Comparison of ENCODE assay signal across 1 cellular context in genomic region chr1:153977250-153978240, GRCh38.
TF ChIP-seq lines count a peak whose summit lies in the region.

TSS of gene JTB (minus strand) at chr1:153977674. CDS start at chr1:153977252, 422 bp downstream.

TF ChIP-seq in HepG2, 621 proteins besides CTCF, POLR2A, EP300 and RAD21 (continued from another document and continues in another):
- TF ChIP-seq HNF4A (CRISPR knock-in tag; IDR thresholded peaks at IDR 0.05) (peak; percentile 10; the same call in 1 of the 2 replicates), SIN3A (IDR thresholded peaks at IDR 0.05; ENCODE audit: borderline replicate concordance, low read depth, low read length) (peak; percentile 66; the same call in 1 of the 2 replicates), TERF1 (CRISPR knock-in tag; IDR thresholded peaks at IDR 0.05) (no peak), SP5 (CRISPR knock-in tag; IDR thresholded peaks at IDR 0.05; ENCODE audit: borderline replicate concordance, low read depth) (no peak), BORCS8-MEF2B (CRISPR knock-in tag; IDR thresholded peaks at IDR 0.05) (peak; percentile 73; the same call in 1 of the 2 replicates), ZBTB3 (CRISPR knock-in tag; IDR thresholded peaks at IDR 0.05; ENCODE audit: borderline replicate concordance, low read depth) (0 out of 2 replicates have a peak, but pooled peaks have one; percentile 41), ZBTB8A (CRISPR knock-in tag; IDR thresholded peaks at IDR 0.05; ENCODE audit: borderline replicate concordance, low read depth) (no peak), ARNT2 (CRISPR knock-in tag; IDR thresholded peaks at IDR 0.05; ENCODE audit: low read depth) (peak; percentile 65; the same call in 1 of the 2 replicates), ZKSCAN1 (IDR thresholded peaks at IDR 0.05; ENCODE audit: low read length) (no peak), AHR (CRISPR knock-in tag; IDR thresholded peaks at IDR 0.05) (no peak), ZNF263 (CRISPR knock-in tag; IDR thresholded peaks at IDR 0.05) (0 out of 2 replicates have a peak, but pooled peaks have one; percentile 23), POGK (CRISPR knock-in tag; conservative IDR thresholded peaks at IDR 0.05) (peak; percentile 87), THAP9 (CRISPR knock-in tag; IDR thresholded peaks at IDR 0.05; ENCODE audit: borderline replicate concordance) (peak; percentile 59; the same call in 1 of the 2 replicates), ZNF282 (IDR thresholded peaks at IDR 0.05; ENCODE audit: partially characterized antibody) (no peak), SPEN (CRISPR knock-in tag; IDR thresholded peaks at IDR 0.05; ENCODE audit: low read depth) (peak; percentile 65), SAFB2 (CRISPR knock-in tag; IDR thresholded peaks at IDR 0.05; ENCODE audit: borderline replicate concordance, low read depth) (peak; percentile 91; the same call in 1 of the 2 replicates), ONECUT2 (CRISPR knock-in tag; IDR thresholded peaks at IDR 0.05) (peak; percentile 99), SOX6 (IDR thresholded peaks at IDR 0.05) (no peak), SOX6 (CRISPR knock-in tag; IDR thresholded peaks at IDR 0.05) (peak; percentile 30; the same call in 1 of the 2 replicates), ZNF557 (CRISPR knock-in tag; IDR thresholded peaks at IDR 0.05) (no peak), ZNF12 (CRISPR knock-in tag; IDR thresholded peaks at IDR 0.05) (no peak; the same call in 1 of the 2 replicates), UBTF (CRISPR knock-in tag; IDR thresholded peaks at IDR 0.05) (peak; percentile 86; the same call in 1 of the 2 replicates), KMT2B (CRISPR knock-in tag; IDR thresholded peaks at IDR 0.05) (peak; percentile 83), ATF1 (CRISPR knock-in tag; IDR thresholded peaks at IDR 0.05) (no peak), ZNF616 (CRISPR knock-in tag; IDR thresholded peaks at IDR 0.05; ENCODE audit: low read depth) (0 out of 2 replicates have a peak, but pooled peaks have one; percentile 76), ZNF556 (CRISPR knock-in tag; IDR thresholded peaks at IDR 0.05; ENCODE audit: borderline replicate concordance) (peak; percentile 70; the same call in 1 of the 2 replicates), THAP8 (CRISPR knock-in tag; IDR thresholded peaks at IDR 0.05; ENCODE audit: borderline replicate concordance) (peak; percentile 69; the same call in 1 of the 2 replicates), AKAP8 (CRISPR knock-in tag; IDR thresholded peaks at IDR 0.05) (no peak), ZBTB38 (CRISPR knock-in tag; IDR thresholded peaks at IDR 0.05) (peak; percentile 58; the same call in 1 of the 2 replicates), BCL3 (CRISPR knock-in tag; IDR thresholded peaks at IDR 0.05) (peak; percentile 87; the same call in 1 of the 2 replicates), RBM22 (optimal IDR thresholded peaks at IDR 0.05; ENCODE audit: low read length) (peak; percentile 68), TIGD3 (CRISPR knock-in tag; IDR thresholded peaks at IDR 0.05; ENCODE audit: borderline replicate concordance) (peak; percentile 40; the same call in 1 of the 2 replicates), AGO2 (optimal IDR thresholded peaks at IDR 0.05; ENCODE audit: low read depth, low read length) (peak; percentile 84), ZNF205 (CRISPR knock-in tag; IDR thresholded peaks at IDR 0.05) (peak; percentile 99), PHF21A (CRISPR knock-in tag; IDR thresholded peaks at IDR 0.05) (peak; percentile 81), ZNF432 (CRISPR knock-in tag; IDR thresholded peaks at IDR 0.05; ENCODE audit: borderline replicate concordance) (no peak), ZNF878 (CRISPR knock-in tag; IDR thresholded peaks at IDR 0.05) (peak; percentile 72), KLF6 (CRISPR knock-in tag; IDR thresholded peaks at IDR 0.05) (peak; percentile 36; the same call in 1 of the 2 replicates), RBM39 (IDR thresholded peaks at IDR 0.05; ENCODE audit: low read depth, low read length, poor library complexity, severe bottlenecking) (peak; percentile 58), ZNF790 (CRISPR knock-in tag; IDR thresholded peaks at IDR 0.05; ENCODE audit: borderline replicate concordance) (0 out of 2 replicates have a peak, but pooled peaks have one; percentile 25), KAT2B (IDR thresholded peaks at IDR 0.05; ENCODE audit: borderline replicate concordance, low read depth, low read length) (peak; percentile 72; the same call in 1 of the 2 replicates), YEATS4 (CRISPR knock-in tag; IDR thresholded peaks at IDR 0.05; ENCODE audit: borderline replicate concordance) (peak; percentile 95), WIZ (CRISPR knock-in tag; IDR thresholded peaks at IDR 0.05) (no peak), NFIC (IDR thresholded peaks at IDR 0.05; ENCODE audit: low read length) (no peak), ZFP36 (IDR thresholded peaks at IDR 0.05; ENCODE audit: borderline replicate concordance, low read depth, low read length, partially characterized antibody) (no peak), GATA4 (IDR thresholded peaks at IDR 0.05; ENCODE audit: borderline replicate concordance, low read depth) (0 out of 2 replicates have a peak, but pooled peaks have one; percentile 51), BHLHE40 (IDR thresholded peaks at IDR 0.05; ENCODE audit: low read length) (no peak), ZNF563 (CRISPR knock-in tag; IDR thresholded peaks at IDR 0.05) (peak; percentile 91), ZMAT3 (CRISPR knock-in tag; conservative IDR thresholded peaks at IDR 0.05) (peak; percentile 65; the same call in 1 of the 2 replicates), BCLAF1 (IDR thresholded peaks at IDR 0.05) (no peak), RBFOX2 (IDR thresholded peaks at IDR 0.05; ENCODE audit: low read depth, low read length) (peak; percentile 96), ZNF781 (CRISPR knock-in tag; IDR thresholded peaks at IDR 0.05; ENCODE audit: borderline replicate concordance, not compliant biosample characterization) (no peak), DPF2 (CRISPR knock-in tag; IDR thresholded peaks at IDR 0.05; ENCODE audit: borderline replicate concordance, low read depth) (no peak)
